31 cellular contexts compared by ENCODE assay signal in genomic region chr1:241021286-241021685, GRCh38.
"Had no signal": no experiment of that assay in that cellular context is flagged by ENCODE, and none has a peak within 500 bp of the region (broad histone marks: within the 10 kb centered on the region; RNA-seq: fewer than 3 reads in every experiment).

No MANE protein-coding gene starts in this region.

- H3K4me2 ChIP-seq: SK-N-SH had no signal

- DNase-seq: activated CD4-positive, alpha-beta T cell treated with anti-CD3 and anti-CD28 coated beads for 36 hours; activated CD4-positive, alpha-beta T cell treated with anti-CD3 and anti-CD28 coated beads, Interleukin-2, amount 10 ng/mL, durations not matched to agents 7 days and 5 days; activated CD4-positive, alpha-beta T cell treated with anti-CD3 and anti-CD28 coated beads, Interleukin-2, amount 50 U/mL, for 48 hours; activated CD8-positive, alpha-beta T cell treated with anti-CD3 and anti-CD28 coated beads, Interleukin-2, amount 10 ng/mL, durations not matched to agents 7 days and 5 days; activated gamma-delta T cell; activated naive CD4-positive, alpha-beta T cell treated with Interleukin-2 at 50 U/mL for 16 hours; activated naive CD8-positive, alpha-beta T cell treated with anti-CD3 and anti-CD28 coated beads, Interleukin-2, amount 10 ng/mL, durations not matched to agents 7 days and 5 days; activated T-cell treated with anti-CD3 and anti-CD28 coated beads, Interleukin-2, amount 50 U/mL, for 24 hours; NCI-H1048; NCI-H1105 treated with DMSO at 0.1 percent for 48 hours; NCI-H1436; NCI-H187 treated with DMSO at 0.1 percent for 48 hours; NCI-H2081; NCI-H510A; NCI-H69; NK-92 treated with Interleukin-12 subunit alpha and Interleukin-12 subunit beta, amount 100 ng/mL, for 24 hours; PC-3; Peyer's patch; RPMI8226; SHP77 treated with DMSO at 0.1 percent for 48 hours; SK-N-SH had no signal

- H3K27me3 ChIP-seq: ascending aorta, cardiac muscle cell, Peyer's patch, SJSA1 had no signal

- H3K4me1 ChIP-seq: ascending aorta, Peyer's patch, SJSA1 had no signal

- H3K4me1 Mint-ChIP-seq: activated CD4-positive, alpha-beta T cell treated with anti-CD3 and anti-CD28 coated beads for 36 hours; activated CD4-positive, alpha-beta T cell treated with anti-CD3 and anti-CD28 coated beads, Interleukin-2, amount 10 ng/mL, durations not matched to agents 7 days and 5 days; activated naive CD4-positive, alpha-beta T cell treated with anti-CD3 and anti-CD28 coated beads, Interleukin-2, amount 50 U/mL, for 24 hours; activated naive CD8-positive, alpha-beta T cell treated with anti-CD3 and anti-CD28 coated beads, Interleukin-2, amount 10 ng/mL, durations not matched to agents 7 days and 5 days; central memory CD8-positive, alpha-beta T cell had no signal

- H3K36me3 ChIP-seq: ascending aorta, cardiac muscle cell, Peyer's patch, SJSA1 had no signal

- ATAC-seq: activated CD4-positive, alpha-beta T cell treated with anti-CD3 and anti-CD28 coated beads for 36 hours; activated CD4-positive, CD25-positive, alpha-beta regulatory T cell treated with anti-CD3 and anti-CD28 coated beads, Interleukin-2, amount 50 U/mL, for 24 hours; activated CD8-positive, alpha-beta T cell treated with anti-CD3 and anti-CD28 coated beads, Interleukin-2, amount 10 ng/mL, durations not matched to agents 7 days and 5 days; K562; PC-3 had no signal

- H3K36me3 Mint-ChIP-seq: activated naive CD4-positive, alpha-beta T cell treated with anti-CD3 and anti-CD28 coated beads, Interleukin-2, amount 50 U/mL, for 24 hours; activated naive CD8-positive, alpha-beta T cell treated with anti-CD3 and anti-CD28 coated beads, Interleukin-2, amount 10 ng/mL, durations not matched to agents 7 days and 5 days had no signal

- H3K9me3 ChIP-seq: Peyer's patch, SJSA1, SK-N-SH had no signal

- H3K27ac ChIP-seq: ascending aorta, cardiac muscle cell, Peyer's patch, SJSA1 had no signal

- H3K4me3 Mint-ChIP-seq: activated CD4-positive, alpha-beta T cell treated with anti-CD3 and anti-CD28 coated beads for 36 hours; activated CD4-positive, alpha-beta T cell treated with anti-CD3 and anti-CD28 coated beads, Interleukin-2, amount 10 ng/mL, durations not matched to agents 7 days and 5 days; activated CD8-positive, alpha-beta T cell treated with anti-CD3 and anti-CD28 coated beads, Interleukin-2, amount 10 ng/mL, durations not matched to agents 7 days and 5 days; activated naive CD4-positive, alpha-beta T cell treated with anti-CD3 and anti-CD28 coated beads, Interleukin-2, amount 50 U/mL, for 24 hours; activated naive CD8-positive, alpha-beta T cell treated with anti-CD3 and anti-CD28 coated beads, Interleukin-2, amount 10 ng/mL, durations not matched to agents 7 days and 5 days; activated T-cell treated with anti-CD3 and anti-CD28 coated beads, Interleukin-2, amount 50 U/mL, for 24 hours; central memory CD8-positive, alpha-beta T cell; T-helper 1 cell treated with Interleukin-12 subunit alpha and Interleukin-12 subunit beta and Interleukin-4 antibody, amounts not matched to agents 30 μg/mL and 1 μg/mL, for 36 hours; T-helper 2 cell treated with Interferon-gamma antibody and Interleukin-4, amounts not matched to agents 5 μg/mL and 100 μg/mL, for 36 hours had no signal

- H3K9ac ChIP-seq: SK-N-SH had no signal

- H3K27ac Mint-ChIP-seq: activated CD4-positive, alpha-beta T cell treated with anti-CD3 and anti-CD28 coated beads for 36 hours; activated CD4-positive, alpha-beta T cell treated with anti-CD3 and anti-CD28 coated beads, Interleukin-2, amount 10 ng/mL, durations not matched to agents 7 days and 5 days; activated CD8-positive, alpha-beta T cell treated with anti-CD3 and anti-CD28 coated beads, Interleukin-2, amount 10 ng/mL, durations not matched to agents 7 days and 5 days; activated naive CD4-positive, alpha-beta T cell treated with anti-CD3 and anti-CD28 coated beads, Interleukin-2, amount 50 U/mL, for 24 hours; activated naive CD8-positive, alpha-beta T cell treated with anti-CD3 and anti-CD28 coated beads, Interleukin-2, amount 10 ng/mL, durations not matched to agents 7 days and 5 days; activated T-cell treated with anti-CD3 and anti-CD28 coated beads, Interleukin-2, amount 50 U/mL, for 24 hours; activated T-helper 2 cell treated with anti-CD3 and anti-CD28 coated beads, Interferon-gamma antibody, Interleukin-2, Interleukin-4, amounts not matched to agents 10 μg/mL and 5 μg/mL and 100 μg/mL, durations not matched to agents 14 hours and 24 hours and 36 hours; T-helper 1 cell treated with Interleukin-12 subunit alpha and Interleukin-12 subunit beta and Interleukin-4 antibody, amounts not matched to agents 30 μg/mL and 1 μg/mL, for 36 hours; T-helper 2 cell treated with Interferon-gamma antibody and Interleukin-4, amounts not matched to agents 5 μg/mL and 100 μg/mL, for 36 hours had no signal

- H3K4me3 ChIP-seq: ascending aorta, cardiac muscle cell, K562, Peyer's patch, SJSA1 had no signal

- H3K27me3 Mint-ChIP-seq: activated CD4-positive, alpha-beta T cell treated with anti-CD3 and anti-CD28 coated beads for 36 hours; activated CD4-positive, alpha-beta T cell treated with anti-CD3 and anti-CD28 coated beads, Interleukin-2, amount 10 ng/mL, durations not matched to agents 7 days and 5 days; activated naive CD4-positive, alpha-beta T cell treated with anti-CD3 and anti-CD28 coated beads, Interleukin-2, amount 50 U/mL, for 24 hours; activated naive CD8-positive, alpha-beta T cell treated with anti-CD3 and anti-CD28 coated beads, Interleukin-2, amount 10 ng/mL, durations not matched to agents 7 days and 5 days; activated T-cell treated with anti-CD3 and anti-CD28 coated beads, Interleukin-2, amount 50 U/mL, for 24 hours; central memory CD8-positive, alpha-beta T cell had no signal
